Comparison of ENCODE assay signal across 10 cellular contexts in genomic region chr7:142445019-142445686, GRCh38.
DNase-seq lines count a peak whose midpoint lies in the region; ATAC-seq and TF ChIP-seq lines count a peak whose summit lies in the region.
"Had no signal": no experiment of that assay in that cellular context is flagged by ENCODE, and none has a peak within 500 bp of the region (broad histone marks: within the 10 kb centered on the region; RNA-seq: fewer than 3 reads in every experiment).

No MANE protein-coding gene starts in this region.

- H3K36me3 Mint-ChIP-seq in GM23338 (ENCODE audit: low read depth) = no peaks in the 10 kb centered on the region
- no peaks in the 10 kb centered on the region for H3K36me3 Mint-ChIP-seq in activated CD4-positive, alpha-beta T cell treated with anti-CD3 and anti-CD28 coated beads, Interleukin-2, amount 10 ng/mL, durations not matched to agents 7 days and 5 days (ENCODE audit: low read depth)

- CTCF ChIA-PET in activated CD4-positive, alpha-beta T cell treated with anti-CD3 and anti-CD28 coated beads, Interleukin-2, amount 10 ng/mL, durations not matched to agents 7 days and 5 days (lab: Charles Lee) = interaction anchor here (1.1 kb wide), 2 partner anchors 10 to 368 kb away, joined by 3 to 4 read pairs; no protein-coding TSS in a partner anchor

- no peaks in the 10 kb centered on the region for H3K79me2 ChIP-seq in GM23338 (replicated peaks; ENCODE audit: insufficient read depth)

- peak overlapping the region; percentile 61; the same call in 1 of the 2 replicates for H3K27ac Mint-ChIP-seq in GM23338
- H3K27ac Mint-ChIP-seq in activated CD4-positive, alpha-beta T cell treated with anti-CD3 and anti-CD28 coated beads, Interleukin-2, amount 10 ng/mL, durations not matched to agents 7 days and 5 days = peak overlapping the region; percentile 33

- POLR2A ChIA-PET in activated CD4-positive, alpha-beta T cell treated with anti-CD3 and anti-CD28 coated beads, Interleukin-2, amount 10 ng/mL, durations not matched to agents 7 days and 5 days (lab: Charles Lee) = no interaction called here

- TF ChIP-seq CTCF in AG09319 (IDR thresholded peaks at IDR 0.05; ENCODE audit: low read depth, low read length) (peak; percentile 12), GM23338 (conservative IDR thresholded peaks at IDR 0.05; ENCODE audit: low read depth in 2 of 2) (peak; percentile 87 to 93), fibroblast of mammary gland (conservative IDR thresholded peaks at IDR 0.05; ENCODE audit: control insufficient read depth, insufficient read depth, low read depth, low read length) (peak; percentile 33)

- H3K4me2 ChIP-seq in GM23338 = peak overlapping the region; percentile 58; the same call in 1 of the 2 replicates

- no peaks in the 10 kb centered on the region for H3F3A ChIP-seq in GM23338 (replicated peaks; ENCODE audit: low read depth)

- ATAC-seq in GM23338 (peak; percentile 98), GM21737 (IDR thresholded peaks at IDR 0.05; ENCODE audit: unreplicated experiment) (no peak)
- ATAC-seq: left ventricle myocardium superior had no signal

- H3K4me3 Mint-ChIP-seq in GM23338 = no peak overlapping the region
- H3K4me3 Mint-ChIP-seq in activated CD4-positive, alpha-beta T cell treated with anti-CD3 and anti-CD28 coated beads, Interleukin-2, amount 10 ng/mL, durations not matched to agents 7 days and 5 days = no peak overlapping the region

- H4K20me1 ChIP-seq in GM23338 (replicated peaks; ENCODE audit: insufficient read depth) = no peaks in the 10 kb centered on the region

- no peaks in the 10 kb centered on the region for H3K27me3 ChIP-seq in GM23338 (ENCODE audit: insufficient read depth)

- H3K4me3 ChIP-seq in GM23338 = no peak overlapping the region
- no peak overlapping the region for H3K4me3 ChIP-seq in fibroblast of mammary gland (ENCODE audit: control insufficient read depth, low read depth, low read length)

- H3K27me3 Mint-ChIP-seq in GM23338 (ENCODE audit: insufficient read depth, low read depth, poor library complexity) = peaks cover 4% of the 10 kb centered on the region
- peaks cover 13% of the 10 kb centered on the region for H3K27me3 Mint-ChIP-seq in activated CD4-positive, alpha-beta T cell treated with anti-CD3 and anti-CD28 coated beads, Interleukin-2, amount 10 ng/mL, durations not matched to agents 7 days and 5 days

- peaks cover 25% of the 10 kb centered on the region for H3K4me1 Mint-ChIP-seq in GM23338
- peaks cover 41% of the 10 kb centered on the region for H3K4me1 Mint-ChIP-seq in activated CD4-positive, alpha-beta T cell treated with anti-CD3 and anti-CD28 coated beads, Interleukin-2, amount 10 ng/mL, durations not matched to agents 7 days and 5 days

- H3K4me1 ChIP-seq in GM23338 (ENCODE audit: insufficient read depth) = peaks cover 20% of the 10 kb centered on the region

- H3K9me2 ChIP-seq in GM23338 (ENCODE audit: insufficient read depth) = no peaks in the 10 kb centered on the region

- H3K27ac ChIP-seq in GM23338 (ENCODE audit: low read depth) = no peak overlapping the region

- H3K36me3 ChIP-seq in GM23338 (ENCODE audit: insufficient read depth) = no peaks in the 10 kb centered on the region

- H2AFZ ChIP-seq in GM23338 = peak overlapping the region; percentile 72

- no peaks in the 10 kb centered on the region for H3K9me3 Mint-ChIP-seq in GM23338
- H3K9me3 Mint-ChIP-seq in activated CD4-positive, alpha-beta T cell treated with anti-CD3 and anti-CD28 coated beads, Interleukin-2, amount 10 ng/mL, durations not matched to agents 7 days and 5 days = no peaks in the 10 kb centered on the region

- no peak for DNase-seq in AG09319 (ENCODE audit: extremely low read depth, low read depth)
- peak; percentile 88 for DNase-seq in GM23338 (ENCODE audit: low spot score)
- peak; percentile 40 for DNase-seq in activated CD4-positive, alpha-beta T cell treated with anti-CD3 and anti-CD28 coated beads, Interleukin-2, amount 10 ng/mL, durations not matched to agents 7 days and 5 days
- DNase-seq in fibroblast of mammary gland (ENCODE audit: low read depth) = no peak
- no peak for DNase-seq in activated gamma-delta T cell (lab: John Stamatoyannopoulos, UW)
- DNase-seq in retina = no peak
- no peak for DNase-seq in occipital lobe (lab: John Stamatoyannopoulos, UW)
- DNase-seq: left ventricle myocardium superior, SW 1271 had no signal

TF ChIP-seq in GM23338, 12 proteins besides CTCF, POLR2A, EP300 and RAD21:
- TF ChIP-seq ZNF331 (CRISPR knock-in tag; IDR thresholded peaks at IDR 0.05; ENCODE audit: low read depth) (no peak), JUNB (IDR thresholded peaks at IDR 0.05; ENCODE audit: unreplicated experiment) (no peak), STAT1 (IDR thresholded peaks at IDR 0.05; ENCODE audit: unreplicated experiment) (no peak)

Comparison
In these comparisons a context has a peak if more than half of its experiments do, and no peak if none do; other contexts are left out.
1. DNase-seq: peak in GM23338 (single experiment) and activated CD4-positive, alpha-beta T cell treated with anti-CD3 and anti-CD28 coated beads, Interleukin-2, amount 10 ng/mL, durations not matched to agents 7 days and 5 days (single experiment); none in AG09319 (single experiment), fibroblast of mammary gland (single experiment), activated gamma-delta T cell (single experiment), retina (single experiment) and occipital lobe (single experiment).
2. CTCF ChIP-seq: peak in every context shown above with its lines; median percentile 90 in GM23338; 33 in fibroblast of mammary gland; 12 in AG09319.